1 cellular context compared by ENCODE assay signal in genomic region chr5:156913719-156914370, GRCh38.
A peak's percentile ranks its signal among the peaks of the same experiment; 100 is the strongest.
TF ChIP-seq lines count a peak whose summit lies in the region.

No MANE protein-coding gene starts in this region.

TF ChIP-seq in H1, 55 proteins besides CTCF, POLR2A, EP300 and RAD21 (continued from another document):
- TF ChIP-seq, protein P1, sequence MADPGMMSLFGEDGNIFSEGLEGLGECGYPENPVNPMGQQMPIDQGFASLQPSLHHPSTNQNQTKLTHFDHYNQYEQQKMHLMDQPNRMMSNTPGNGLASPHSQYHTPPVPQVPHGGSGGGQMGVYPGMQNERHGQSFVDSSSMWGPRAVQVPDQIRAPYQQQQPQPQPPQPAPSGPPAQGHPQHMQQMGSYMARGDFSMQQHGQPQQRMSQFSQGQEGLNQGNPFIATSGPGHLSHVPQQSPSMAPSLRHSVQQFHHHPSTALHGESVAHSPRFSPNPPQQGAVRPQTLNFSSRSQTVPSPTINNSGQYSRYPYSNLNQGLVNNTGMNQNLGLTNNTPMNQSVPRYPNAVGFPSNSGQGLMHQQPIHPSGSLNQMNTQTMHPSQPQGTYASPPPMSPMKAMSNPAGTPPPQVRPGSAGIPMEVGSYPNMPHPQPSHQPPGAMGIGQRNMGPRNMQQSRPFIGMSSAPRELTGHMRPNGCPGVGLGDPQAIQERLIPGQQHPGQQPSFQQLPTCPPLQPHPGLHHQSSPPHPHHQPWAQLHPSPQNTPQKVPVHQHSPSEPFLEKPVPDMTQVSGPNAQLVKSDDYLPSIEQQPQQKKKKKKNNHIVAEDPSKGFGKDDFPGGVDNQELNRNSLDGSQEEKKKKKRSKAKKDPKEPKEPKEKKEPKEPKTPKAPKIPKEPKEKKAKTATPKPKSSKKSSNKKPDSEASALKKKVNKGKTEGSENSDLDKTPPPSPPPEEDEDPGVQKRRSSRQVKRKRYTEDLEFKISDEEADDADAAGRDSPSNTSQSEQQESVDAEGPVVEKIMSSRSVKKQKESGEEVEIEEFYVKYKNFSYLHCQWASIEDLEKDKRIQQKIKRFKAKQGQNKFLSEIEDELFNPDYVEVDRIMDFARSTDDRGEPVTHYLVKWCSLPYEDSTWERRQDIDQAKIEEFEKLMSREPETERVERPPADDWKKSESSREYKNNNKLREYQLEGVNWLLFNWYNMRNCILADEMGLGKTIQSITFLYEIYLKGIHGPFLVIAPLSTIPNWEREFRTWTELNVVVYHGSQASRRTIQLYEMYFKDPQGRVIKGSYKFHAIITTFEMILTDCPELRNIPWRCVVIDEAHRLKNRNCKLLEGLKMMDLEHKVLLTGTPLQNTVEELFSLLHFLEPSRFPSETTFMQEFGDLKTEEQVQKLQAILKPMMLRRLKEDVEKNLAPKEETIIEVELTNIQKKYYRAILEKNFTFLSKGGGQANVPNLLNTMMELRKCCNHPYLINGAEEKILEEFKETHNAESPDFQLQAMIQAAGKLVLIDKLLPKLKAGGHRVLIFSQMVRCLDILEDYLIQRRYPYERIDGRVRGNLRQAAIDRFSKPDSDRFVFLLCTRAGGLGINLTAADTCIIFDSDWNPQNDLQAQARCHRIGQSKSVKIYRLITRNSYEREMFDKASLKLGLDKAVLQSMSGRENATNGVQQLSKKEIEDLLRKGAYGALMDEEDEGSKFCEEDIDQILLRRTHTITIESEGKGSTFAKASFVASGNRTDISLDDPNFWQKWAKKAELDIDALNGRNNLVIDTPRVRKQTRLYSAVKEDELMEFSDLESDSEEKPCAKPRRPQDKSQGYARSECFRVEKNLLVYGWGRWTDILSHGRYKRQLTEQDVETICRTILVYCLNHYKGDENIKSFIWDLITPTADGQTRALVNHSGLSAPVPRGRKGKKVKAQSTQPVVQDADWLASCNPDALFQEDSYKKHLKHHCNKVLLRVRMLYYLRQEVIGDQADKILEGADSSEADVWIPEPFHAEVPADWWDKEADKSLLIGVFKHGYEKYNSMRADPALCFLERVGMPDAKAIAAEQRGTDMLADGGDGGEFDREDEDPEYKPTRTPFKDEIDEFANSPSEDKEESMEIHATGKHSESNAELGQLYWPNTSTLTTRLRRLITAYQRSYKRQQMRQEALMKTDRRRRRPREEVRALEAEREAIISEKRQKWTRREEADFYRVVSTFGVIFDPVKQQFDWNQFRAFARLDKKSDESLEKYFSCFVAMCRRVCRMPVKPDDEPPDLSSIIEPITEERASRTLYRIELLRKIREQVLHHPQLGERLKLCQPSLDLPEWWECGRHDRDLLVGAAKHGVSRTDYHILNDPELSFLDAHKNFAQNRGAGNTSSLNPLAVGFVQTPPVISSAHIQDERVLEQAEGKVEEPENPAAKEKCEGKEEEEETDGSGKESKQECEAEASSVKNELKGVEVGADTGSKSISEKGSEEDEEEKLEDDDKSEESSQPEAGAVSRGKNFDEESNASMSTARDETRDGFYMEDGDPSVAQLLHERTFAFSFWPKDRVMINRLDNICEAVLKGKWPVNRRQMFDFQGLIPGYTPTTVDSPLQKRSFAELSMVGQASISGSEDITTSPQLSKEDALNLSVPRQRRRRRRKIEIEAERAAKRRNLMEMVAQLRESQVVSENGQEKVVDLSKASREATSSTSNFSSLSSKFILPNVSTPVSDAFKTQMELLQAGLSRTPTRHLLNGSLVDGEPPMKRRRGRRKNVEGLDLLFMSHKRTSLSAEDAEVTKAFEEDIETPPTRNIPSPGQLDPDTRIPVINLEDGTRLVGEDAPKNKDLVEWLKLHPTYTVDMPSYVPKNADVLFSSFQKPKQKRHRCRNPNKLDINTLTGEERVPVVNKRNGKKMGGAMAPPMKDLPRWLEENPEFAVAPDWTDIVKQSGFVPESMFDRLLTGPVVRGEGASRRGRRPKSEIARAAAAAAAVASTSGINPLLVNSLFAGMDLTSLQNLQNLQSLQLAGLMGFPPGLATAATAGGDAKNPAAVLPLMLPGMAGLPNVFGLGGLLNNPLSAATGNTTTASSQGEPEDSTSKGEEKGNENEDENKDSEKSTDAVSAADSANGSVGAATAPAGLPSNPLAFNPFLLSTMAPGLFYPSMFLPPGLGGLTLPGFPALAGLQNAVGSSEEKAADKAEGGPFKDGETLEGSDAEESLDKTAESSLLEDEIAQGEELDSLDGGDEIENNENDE (IDR thresholded peaks at IDR 0.05; ENCODE audit: insufficient replicate concordance, low read length) = peak; percentile 81
- TF ChIP-seq CEBPB (IDR thresholded peaks at IDR 0.05; ENCODE audit: low read depth, low read length) (no peak), SRF (IDR thresholded peaks at IDR 0.05; ENCODE audit: low read depth, low read length) (no peak), RBBP5 (IDR thresholded peaks at IDR 0.05; ENCODE audit: borderline replicate concordance, low read depth, low read length) (0 out of 2 replicates have a peak, but pooled peaks have one; percentile 16), TEAD4 (IDR thresholded peaks at IDR 0.05; ENCODE audit: low read depth, low read length) (peak; percentile 68; the same call in 1 of the 2 replicates), CBX8 (IDR thresholded peaks at IDR 0.05; ENCODE audit: borderline replicate concordance, low read depth, low read length) (no peak), TCF12 (IDR thresholded peaks at IDR 0.05; ENCODE audit: low read depth, low read length) (peak; percentile 100), CHD2 (IDR thresholded peaks at IDR 0.05; ENCODE audit: low read length) (peak; percentile 38; the same call in 1 of the 2 replicates), POLR2AphosphoS5 (IDR thresholded peaks at IDR 0.05; ENCODE audit: low read depth, low read length) (peak; percentile 45; the same call in 1 of the 2 replicates)
